In the genomic region with DNA sequence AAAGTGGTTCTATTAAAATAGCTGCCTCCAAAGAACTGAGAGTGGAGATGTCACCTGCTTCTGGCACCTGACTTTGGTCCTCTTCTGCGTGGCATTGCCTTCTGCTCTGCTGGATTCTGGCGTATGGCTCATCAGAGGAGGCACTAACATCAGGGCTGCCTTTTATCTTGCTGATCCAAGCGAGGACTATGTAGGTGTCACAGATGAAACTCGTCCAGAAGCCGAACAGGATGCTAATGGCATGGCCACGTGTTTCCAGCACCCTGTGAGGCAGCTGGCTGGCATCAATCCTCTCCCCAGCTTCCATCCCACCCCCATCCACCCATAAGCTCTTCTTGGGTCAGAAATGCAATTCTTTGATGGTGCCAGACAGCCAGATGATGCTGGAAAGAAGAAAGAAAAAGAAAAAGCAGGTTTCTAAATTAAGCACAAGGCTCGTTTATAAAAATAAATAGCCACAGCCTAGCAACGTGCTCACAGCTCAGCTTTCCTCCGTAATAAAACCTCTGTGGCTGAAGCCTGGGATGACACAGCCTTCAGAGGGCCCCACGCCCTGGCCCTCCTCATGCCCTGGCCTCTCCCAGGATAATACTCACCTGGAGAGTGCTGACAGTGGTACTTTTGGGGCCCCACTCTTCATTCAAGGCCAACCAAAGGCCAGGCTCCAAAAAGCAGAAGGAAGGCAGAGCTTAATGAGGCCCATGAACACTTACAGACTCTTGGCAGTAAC, we compare ENCODE assay signal across 16 cellular contexts.
A peak's percentile ranks its signal among the peaks of the same experiment; 100 is the strongest.
DNase-seq lines count a peak whose midpoint lies in the region; ATAC-seq and TF ChIP-seq lines count a peak whose summit lies in the region.
"Had no signal": no experiment of that assay in that cellular context is flagged by ENCODE, and none has a peak within 500 bp of the region (broad histone marks: within the 10 kb centered on the region; RNA-seq: fewer than 3 reads in every experiment).

No MANE protein-coding gene starts in this region.

- peak overlapping the region; percentile 92 for H3K27ac ChIP-seq in foreskin keratinocyte
- H3K27ac ChIP-seq: SK-N-MC, upper lobe of right lung had no signal

- H3K4me1 ChIP-seq in foreskin keratinocyte: peaks cover 16% of the 10 kb centered on the region

- TF ChIP-seq CTCF in foreskin keratinocyte (conservative IDR thresholded peaks at IDR 0.05): no peak

- intact Hi-C loops in Right ventricle myocardium inferior (cut with DNase I) (no loop called here), cardiac septum (cut with DNase I) (no loop called here)

- no peaks in the 10 kb centered on the region for H3K27me3 ChIP-seq in foreskin keratinocyte
- H3K27me3 ChIP-seq: upper lobe of right lung had no signal

- DNase-seq in Right ventricle myocardium inferior (ENCODE audit: missing footprints) (no peak), cardiac septum (ENCODE audit: low spot score) (no peak), foreskin keratinocyte (peak in 1 of 2 donors; percentile 40), occipital lobe (lab: John Stamatoyannopoulos, UW) (peak; percentile 82)
- no peak for DNase-seq in activated CD8-positive, alpha-beta memory T cell treated with anti-CD3 and anti-CD28 coated beads for 24 hours
- no peak for DNase-seq in activated CD4-positive, alpha-beta T cell treated with anti-CD3 and anti-CD28 coated beads, Interleukin-2, amount 50 U/mL, for 4 hours
- DNase-seq: activated CD4-positive, alpha-beta memory T cell treated with anti-CD3 and anti-CD28 coated beads, Interleukin-2, amount 10 ng/mL, durations not matched to agents 7 days and 5 days; amniotic stem cell; effector CD8-positive, alpha-beta T cell; foreskin fibroblast; naive thymus-derived CD4-positive, alpha-beta T cell; NCI-H2171 treated with DMSO at 0.1 percent for 48 hours; upper lobe of right lung had no signal

- ATAC-seq in Right ventricle myocardium inferior (peak; percentile 61), foreskin keratinocyte (peak; percentile 24), HG03342 (IDR thresholded peaks at IDR 0.05; ENCODE audit: unreplicated experiment) (no peak), GM19351 (IDR thresholded peaks at IDR 0.05; ENCODE audit: unreplicated experiment) (no peak)
- ATAC-seq: naive thymus-derived CD4-positive, alpha-beta T cell; upper lobe of right lung had no signal

Comparison
In these comparisons a context has a peak if more than half of its experiments do, and no peak if none do; other contexts are left out.
1. ATAC-seq: peak in Right ventricle myocardium inferior (single experiment) and foreskin keratinocyte (single experiment); none in HG03342 (single experiment) and GM19351 (single experiment).